19 cellular contexts compared by ENCODE assay signal in the genomic region with DNA sequence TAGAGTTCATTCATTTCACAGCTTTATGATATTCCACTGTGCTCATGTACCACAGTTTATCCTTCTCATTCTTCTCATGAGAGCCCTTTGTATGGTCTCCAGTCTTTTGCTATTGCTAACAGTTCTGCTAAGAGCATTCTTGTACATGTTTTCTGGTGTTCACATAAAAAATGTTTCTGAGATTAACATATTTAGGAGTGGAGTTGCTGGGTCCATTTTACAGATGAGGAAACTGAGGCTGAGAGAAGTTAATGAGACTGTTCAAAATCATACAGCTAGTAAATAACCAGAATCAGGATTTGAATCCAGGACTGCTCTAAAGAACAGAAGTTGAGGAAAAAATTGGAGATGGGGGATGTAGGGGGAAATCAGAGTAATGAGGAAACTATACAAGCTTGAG. TPM values are rescaled to one million over a fixed set of nuclear protein-coding genes. Genes with fewer than 3 reads are reported as not detected.
DNase-seq lines count a peak whose midpoint lies in the region; ATAC-seq, FAIRE-seq and TF ChIP-seq lines count a peak whose summit lies in the region.
"Had no signal": no experiment of that assay in that cellular context is flagged by ENCODE, and none has a peak within 500 bp of the region (broad histone marks: within the 10 kb centered on the region; RNA-seq: fewer than 3 reads in every experiment).

No MANE protein-coding gene starts in this region.

- no peak overlapping the region for H3K4me3 Mint-ChIP-seq in activated naive CD4-positive, alpha-beta T cell treated with anti-CD3 and anti-CD28 coated beads, Interleukin-2, amount 50 U/mL, for 24 hours
- no peak overlapping the region for H3K4me3 Mint-ChIP-seq in activated naive CD4-positive, alpha-beta T cell treated with anti-CD3 and anti-CD28 coated beads for 36 hours
- H3K4me3 Mint-ChIP-seq in stimulated activated memory B cell treated with anti-CD40 and anti-IgM and Interleukin-4, amounts not matched to agents 10 μg/mL and 1 μg/mL and 100 μg/mL, for 72 hours: no peak overlapping the region
- H3K4me3 Mint-ChIP-seq in endothelial cell (ENCODE audit: unreplicated experiment): no peak overlapping the region
- no peak overlapping the region for H3K4me3 Mint-ChIP-seq in CD4-positive, alpha-beta T cell
- H3K4me3 Mint-ChIP-seq: CD8-positive, alpha-beta T cell; GM23338 had no signal

- no peak overlapping the region for H3K27ac ChIP-seq in GM12878 (ENCODE audit: control insufficient read depth, insufficient read depth)
- H3K27ac ChIP-seq in CD4-positive, alpha-beta T cell (ENCODE audit: low read depth, low read length): no peak overlapping the region

- H3K36me3 Mint-ChIP-seq in activated naive CD4-positive, alpha-beta T cell treated with anti-CD3 and anti-CD28 coated beads, Interleukin-2, amount 50 U/mL, for 24 hours: no peaks in the 10 kb centered on the region
- no peaks in the 10 kb centered on the region for H3K36me3 Mint-ChIP-seq in activated naive CD4-positive, alpha-beta T cell treated with anti-CD3 and anti-CD28 coated beads for 36 hours (ENCODE audit: low read depth)
- H3K36me3 Mint-ChIP-seq in stimulated activated memory B cell treated with anti-CD40 and anti-IgM and Interleukin-4, amounts not matched to agents 10 μg/mL and 1 μg/mL and 100 μg/mL, for 72 hours: no peaks in the 10 kb centered on the region
- no peaks in the 10 kb centered on the region for H3K36me3 Mint-ChIP-seq in endothelial cell (ENCODE audit: low read depth, unreplicated experiment)
- H3K36me3 Mint-ChIP-seq in CD4-positive, alpha-beta T cell (ENCODE audit: low read depth): no peaks in the 10 kb centered on the region
- H3K36me3 Mint-ChIP-seq: CD8-positive, alpha-beta T cell had no signal

- SMC1A ChIA-PET in GM12878 (lab: Charles Lee; ENCODE audit: uncharacterized antibody, unreplicated experiment): interaction anchor here (0.6 to 14.8 kb wide), 10 partner anchors 9 to 150 kb away, joined by 3 to 238 read pairs (median 9); partner anchors contain the start of gene RGS16

- RAD21 ChIA-PET in GM12878 (lab: Charles Lee; ENCODE audit: unreplicated experiment): interaction anchor here (1.3 to 2.1 kb wide), 7 partner anchors 9 to 150 kb away, joined by 3 to 14 read pairs (median 4); no protein-coding TSS in a partner anchor

- H3K4me3 ChIP-seq in GM12878: no peak overlapping the region
- H3K4me3 ChIP-seq: GM23338 had no signal

- no peaks in the 10 kb centered on the region for H3K27me3 Mint-ChIP-seq in activated naive CD4-positive, alpha-beta T cell treated with anti-CD3 and anti-CD28 coated beads, Interleukin-2, amount 50 U/mL, for 24 hours
- H3K27me3 Mint-ChIP-seq in activated naive CD4-positive, alpha-beta T cell treated with anti-CD3 and anti-CD28 coated beads for 36 hours (ENCODE audit: low read depth): no peaks in the 10 kb centered on the region
- no peaks in the 10 kb centered on the region for H3K27me3 Mint-ChIP-seq in stimulated activated memory B cell treated with anti-CD40 and anti-IgM and Interleukin-4, amounts not matched to agents 10 μg/mL and 1 μg/mL and 100 μg/mL, for 72 hours
- peaks cover 2% of the 10 kb centered on the region for H3K27me3 Mint-ChIP-seq in endothelial cell (ENCODE audit: unreplicated experiment)
- H3K27me3 Mint-ChIP-seq in CD4-positive, alpha-beta T cell: no peaks in the 10 kb centered on the region

- no peaks in the 10 kb centered on the region for H3K79me2 ChIP-seq in GM12878 (ENCODE audit: control insufficient read depth, insufficient read depth, low read length)

- H3K4me2 ChIP-seq in GM12878 (ENCODE audit: control insufficient read depth, insufficient read depth): no peak overlapping the region
- H3K4me2 ChIP-seq: GM23338 had no signal

- intact Hi-C loops in activated naive CD4-positive, alpha-beta T cell treated with anti-CD3 and anti-CD28 coated beads for 36 hours (cut with micrococcal nuclease): no loop called here
- intact Hi-C loops in GM12878 (cut with micrococcal nuclease; ENCODE audit: unreplicated experiment): loop anchor here (5.0 kb wide), 1 partner anchor 44 kb away; no protein-coding TSS in a partner anchor
- intact Hi-C loops in CD4-positive, alpha-beta T cell (cut with DNase I, micrococcal nuclease): loop anchor here in 1 of 2 experiments (2.0 kb wide), 1 partner anchor 16 kb away; no protein-coding TSS in a partner anchor

- no peak for TF ChIP-seq CTCF in GM12878 (IDR thresholded peaks at IDR 0.05 in 2 of 3, conservative IDR thresholded peaks at IDR 0.05 in 1 of 3; ENCODE audit: control insufficient read depth in 2 of 3, extremely low read depth in 1 of 3, insufficient read depth in 1 of 3, low read depth in 3 of 3, low read length in 3 of 3)
- TF ChIP-seq CTCF in endothelial cell (IDR thresholded peaks at IDR 0.05; ENCODE audit: unreplicated experiment): no peak
- TF ChIP-seq CTCF in CD4-positive, alpha-beta T cell (IDR thresholded peaks at IDR 0.05): no peak

- no peaks in the 10 kb centered on the region for H3K9me3 ChIP-seq in GM12878 (replicated peaks; ENCODE audit: control insufficient read depth, insufficient read depth, low read length)
- no peaks in the 10 kb centered on the region for H3K9me3 ChIP-seq in CD4-positive, alpha-beta T cell (ENCODE audit: control insufficient read depth, low read length)
- H3K9me3 ChIP-seq: BE2C had no signal

- H3K27me3 ChIP-seq in GM12878 (replicated peaks in 1 of 2; ENCODE audit: control insufficient read depth in 2 of 2, insufficient read depth in 2 of 2, low read length in 1 of 2): no peaks in the 10 kb centered on the region
- no peaks in the 10 kb centered on the region for H3K27me3 ChIP-seq in CD4-positive, alpha-beta T cell (ENCODE audit: control insufficient read depth, insufficient read depth, low read length)
- H3K27me3 ChIP-seq: BE2C had no signal

- no peak for ATAC-seq in GM12878
- ATAC-seq in stimulated activated memory B cell treated with anti-CD40 and anti-IgM and Interleukin-4, amounts not matched to agents 10 μg/mL and 1 μg/mL and 100 μg/mL, for 72 hours: no peak
- ATAC-seq in CD4-positive, alpha-beta T cell (ENCODE audit: poor library complexity): no peak
- ATAC-seq: CD8-positive, alpha-beta T cell; HepG2; Panc1 had no signal

- in situ Hi-C loops in GM12878 (cut with MboI): no loop called here

- H3K9me3 Mint-ChIP-seq in activated naive CD4-positive, alpha-beta T cell treated with anti-CD3 and anti-CD28 coated beads, Interleukin-2, amount 50 U/mL, for 24 hours: no peaks in the 10 kb centered on the region
- H3K9me3 Mint-ChIP-seq in activated naive CD4-positive, alpha-beta T cell treated with anti-CD3 and anti-CD28 coated beads for 36 hours: no peaks in the 10 kb centered on the region
- H3K9me3 Mint-ChIP-seq in stimulated activated memory B cell treated with anti-CD40 and anti-IgM and Interleukin-4, amounts not matched to agents 10 μg/mL and 1 μg/mL and 100 μg/mL, for 72 hours: no peaks in the 10 kb centered on the region
- no peaks in the 10 kb centered on the region for H3K9me3 Mint-ChIP-seq in endothelial cell (ENCODE audit: unreplicated experiment)
- H3K9me3 Mint-ChIP-seq in CD4-positive, alpha-beta T cell: no peaks in the 10 kb centered on the region
- H3K9me3 Mint-ChIP-seq: CD8-positive, alpha-beta T cell; GM23338 had no signal

- no peak for TF ChIP-seq RAD21 in GM12878 (IDR thresholded peaks at IDR 0.05; ENCODE audit: insufficient read depth, low read depth, low read length)

- H3K27ac Mint-ChIP-seq in activated naive CD4-positive, alpha-beta T cell treated with anti-CD3 and anti-CD28 coated beads, Interleukin-2, amount 50 U/mL, for 24 hours: peak overlapping the region; percentile 30
- H3K27ac Mint-ChIP-seq in activated naive CD4-positive, alpha-beta T cell treated with anti-CD3 and anti-CD28 coated beads for 36 hours: no peak overlapping the region
- H3K27ac Mint-ChIP-seq in stimulated activated memory B cell treated with anti-CD40 and anti-IgM and Interleukin-4, amounts not matched to agents 10 μg/mL and 1 μg/mL and 100 μg/mL, for 72 hours: peak overlapping the region; percentile 69
- no peak overlapping the region for H3K27ac Mint-ChIP-seq in endothelial cell (ENCODE audit: unreplicated experiment)
- no peak overlapping the region for H3K27ac Mint-ChIP-seq in CD4-positive, alpha-beta T cell
- H3K27ac Mint-ChIP-seq: CD8-positive, alpha-beta T cell; GM23338 had no signal

- H3K9ac ChIP-seq in GM12878 (ENCODE audit: control insufficient read depth, insufficient read depth, low read length): no peak overlapping the region

- BruUV-seq in GM12878 (replicated peaks; lab: Mats Ljungman, UMichigan): no TSS peak

- H3K36me3 ChIP-seq in GM12878 (ENCODE audit: control insufficient read depth in 2 of 2, insufficient read depth in 2 of 2, low read length in 1 of 2): no peaks in the 10 kb centered on the region
- H3K36me3 ChIP-seq: BE2C had no signal

- POLR2A ChIA-PET in GM12878 (lab: Charles Lee): interaction anchor here (1.1 to 2.2 kb wide), 6 partner anchors 9 to 44 kb away, joined by 3 to 13 read pairs (median 6); no protein-coding TSS in a partner anchor
- POLR2A ChIA-PET in CD4-positive, alpha-beta T cell (lab: Charles Lee): interaction anchor here (0.8 to 1.5 kb wide), 2 partner anchors 15 to 17 kb away, joined by 3 to 7 read pairs; no protein-coding TSS in a partner anchor

- peak; percentile 64 for FAIRE-seq in GM12878 (lab: Jason Lieb, UNC)
- FAIRE-seq: HepG2 had no signal

- no peak for TF ChIP-seq EP300 in GM12878 (IDR thresholded peaks at IDR 0.05; ENCODE audit: borderline replicate concordance in 1 of 2, control insufficient read depth in 1 of 2, low read depth in 2 of 2, low read length in 2 of 2)

- peaks cover 33% of the 10 kb centered on the region for H3K4me1 ChIP-seq in GM12878 (ENCODE audit: control insufficient read depth, insufficient read depth, low read length)

- TF ChIP-seq POLR2A in GM12878 (IDR thresholded peaks at IDR 0.05; ENCODE audit: low read depth, low read length): no peak

- H2AFZ ChIP-seq in GM12878 (ENCODE audit: control insufficient read depth, low read depth, low read length): no peak overlapping the region

- H3K4me1 Mint-ChIP-seq in activated naive CD4-positive, alpha-beta T cell treated with anti-CD3 and anti-CD28 coated beads, Interleukin-2, amount 50 U/mL, for 24 hours: peaks cover 41% of the 10 kb centered on the region
- peaks cover 31% of the 10 kb centered on the region for H3K4me1 Mint-ChIP-seq in activated naive CD4-positive, alpha-beta T cell treated with anti-CD3 and anti-CD28 coated beads for 36 hours (ENCODE audit: low read depth)
- H3K4me1 Mint-ChIP-seq in stimulated activated memory B cell treated with anti-CD40 and anti-IgM and Interleukin-4, amounts not matched to agents 10 μg/mL and 1 μg/mL and 100 μg/mL, for 72 hours: peaks cover 48% of the 10 kb centered on the region
- H3K4me1 Mint-ChIP-seq in endothelial cell (ENCODE audit: unreplicated experiment): peaks cover 53% of the 10 kb centered on the region
- H3K4me1 Mint-ChIP-seq in CD4-positive, alpha-beta T cell (ENCODE audit: low read depth): peaks cover 36% of the 10 kb centered on the region

- H4K20me1 ChIP-seq in GM12878 (ENCODE audit: control insufficient read depth, insufficient read depth): no peaks in the 10 kb centered on the region

- DNase-seq in activated naive CD4-positive, alpha-beta T cell treated with anti-CD3 and anti-CD28 coated beads for 36 hours: no peak
- DNase-seq in NAMALWA (ENCODE audit: low spot score) (peak; percentile 59), GM12878 (ENCODE audit: low read depth, low spot score) (no peak), endothelial cell (ENCODE audit: low spot score) (no peak)
- no peak for DNase-seq in stimulated activated CD4-positive, alpha-beta T cell treated with anti-CD3 and anti-CD28 coated beads, Interleukin-2, amount 100 ng/mL, for 48 hours
- no peak for DNase-seq in CD4-positive, alpha-beta T cell
- DNase-seq: 8988T; CD8-positive, alpha-beta T cell; KG1; NCI-H187; NCI-H2227 treated with DMSO at 0.1 percent for 48 hours had no signal

- CTCF ChIA-PET in activated naive CD4-positive, alpha-beta T cell treated with anti-CD3 and anti-CD28 coated beads for 36 hours (lab: Charles Lee): no interaction called here
- CTCF ChIA-PET in GM12878 (lab: Yijun Ruan, JAX): interaction anchor here (0.9 to 2.2 kb wide), 11 partner anchors 8 to 150 kb away, joined by 3 to 13 read pairs (median 5); no protein-coding TSS in a partner anchor
- CTCF ChIA-PET in CD4-positive, alpha-beta T cell (lab: Charles Lee): interaction anchor here (1.7 kb wide), 1 partner anchor 149 kb away, joined by 6 read pairs; no protein-coding TSS in a partner anchor

RNA-seq across cellular contexts. Expression of gene RGS16, which starts 28.8 kb away (rescaled TPM):
- 10 to 100 TPM; 35.3 to 37.3 TPM for total RNA-seq in activated naive CD4-positive, alpha-beta T cell treated with anti-CD3 and anti-CD28 coated beads for 36 hours
- total RNA-seq in GM12878 (2013; cell fraction: nucleolus; rRNA removed): 15.1 and 16.7 TPM in 2 replicates
- 44.0 and 45.1 TPM in 2 replicates for total RNA-seq in GM12878 (2014; rRNA removed)
- total RNA-seq in GM12878 (2014; rRNA removed; fragmentation: Illumina TruSeq; extraction: Trizol): 37.0 and 37.6 TPM in 2 replicates
- total RNA-seq in GM12878 (2021): 54.9 and 57.1 TPM in 2 replicates
- polyA plus RNA-seq in GM12878 (2011; ENCODE audit: low read depth): 17.7 TPM
- polyA plus RNA-seq in GM12878 (2011; rRNA removed): 31.5 and 43.9 TPM in 2 replicates
- polyA plus RNA-seq in GM12878 (2011; cell fraction: cytosol; rRNA removed): 37.2 and 37.8 TPM in 2 replicates
- 55.0 and 57.1 TPM in 2 replicates for polyA plus RNA-seq in GM12878 (2011; cell fraction: nucleus; rRNA removed)
- 21.8 and 28.2 TPM in 2 replicates for polyA plus RNA-seq in GM12878 (2012)
- polyA plus RNA-seq in GM12878 (2014; fragmentation: Illumina TruSeq; extraction: Trizol): 37.4 and 44.1 TPM in 2 replicates
- polyA plus RNA-seq in GM12878 (2014; fragmentation: Nextera tagmentation; extraction: Ambion mirVana): 10 to 100 TPM; 16.4 to 18.5 TPM
- polyA plus RNA-seq in GM12878 (2014; rRNA removed): 48.5 and 55.6 TPM in 2 replicates
- 10 to 100 TPM; 50.3 to 58.2 TPM for polyA plus RNA-seq in GM12878 (2016; fragmentation: Nextera tagmentation; extraction: Ambion mirVana)
- polyA minus RNA-seq in GM12878 (2011; rRNA and poly(A)+ RNA removed): 18.3 and 24.9 TPM in 2 replicates
- polyA minus RNA-seq in GM12878 (2011; cell fraction: cytosol; rRNA and poly(A)+ RNA removed): 15.9 and 17.0 TPM in 2 replicates
- 18.9 and 23.7 TPM in 2 replicates for polyA minus RNA-seq in GM12878 (2011; cell fraction: nucleus; rRNA and poly(A)+ RNA removed)
- total RNA-seq in endothelial cell (ENCODE audit: unreplicated experiment): 11.8 TPM
- 10 to 100 TPM; 16.3 to 16.4 TPM for total RNA-seq in CD4-positive, alpha-beta T cell
- total RNA-seq: HepG2 had no signal
- polyA plus RNA-seq: HepG2 had no signal

RNA-seq across cellular contexts. Expression of gene RNASEL, which starts 44.0 kb away (rescaled TPM):
- total RNA-seq in activated naive CD4-positive, alpha-beta T cell treated with anti-CD3 and anti-CD28 coated beads for 36 hours: 1 to 10 TPM; 2.5 TPM
- total RNA-seq in GM12878 (2013; cell fraction: nucleolus; rRNA removed): 30.0 and 32.5 TPM in 2 replicates
- total RNA-seq in GM12878 (2014; rRNA removed) (4.3 and 5.4 TPM in 2 replicates), GM12878 (2014; rRNA removed; fragmentation: Illumina TruSeq; extraction: Trizol) (6.4 and 7.0 TPM in 2 replicates), GM12878 (2021) (4.4 TPM in 2 replicates), endothelial cell (ENCODE audit: unreplicated experiment) (2.3 TPM)
- 2.4 TPM for polyA plus RNA-seq in GM12878 (2011; ENCODE audit: low read depth)
- polyA plus RNA-seq in GM12878 (2011; rRNA removed) (10.8 and 14.4 TPM in 2 replicates), GM12878 (2014; fragmentation: Illumina TruSeq; extraction: Trizol) (6.0 and 8.3 TPM in 2 replicates), GM12878 (2014; fragmentation: Nextera tagmentation; extraction: Ambion mirVana) (1 to 10 TPM; 3.0 to 3.7 TPM), GM12878 (2014; rRNA removed) (4.0 and 4.7 TPM in 2 replicates), GM12878 (2016; fragmentation: Nextera tagmentation; extraction: Ambion mirVana) (1 to 10 TPM; 5.3 to 6.0 TPM)
- polyA plus RNA-seq in GM12878 (2011; cell fraction: cytosol; rRNA removed): 5.1 and 5.6 TPM in 2 replicates
- polyA plus RNA-seq in GM12878 (2011; cell fraction: nucleus; rRNA removed): 14.1 and 17.4 TPM in 2 replicates
- polyA plus RNA-seq in GM12878 (2012): 2.9 and 5.4 TPM in 2 replicates
- 10.1 and 11.4 TPM in 2 replicates for polyA minus RNA-seq in GM12878 (2011; rRNA and poly(A)+ RNA removed)
- 2.5 and 3.2 TPM in 2 replicates for polyA minus RNA-seq in GM12878 (2011; cell fraction: cytosol; rRNA and poly(A)+ RNA removed)
- 8.0 and 8.3 TPM in 2 replicates for polyA minus RNA-seq in GM12878 (2011; cell fraction: nucleus; rRNA and poly(A)+ RNA removed)
- total RNA-seq in CD4-positive, alpha-beta T cell: 1 to 10 TPM; 3.5 to 3.7 TPM

RNA-seq across cellular contexts. Expression of gene RGS8, which starts 51.4 kb away (rescaled TPM):
- total RNA-seq in activated naive CD4-positive, alpha-beta T cell treated with anti-CD3 and anti-CD28 coated beads for 36 hours: not detected
- 0.21 and 0.51 TPM in 2 replicates for total RNA-seq in GM12878 (2013; cell fraction: nucleolus; rRNA removed)
- 0.16 and 0.62 TPM in 2 replicates for total RNA-seq in GM12878 (2014; rRNA removed)
- 0.36 and 0.41 TPM in 2 replicates for total RNA-seq in GM12878 (2014; rRNA removed; fragmentation: Illumina TruSeq; extraction: Trizol)
- 0.31 and 0.35 TPM in 2 replicates for total RNA-seq in GM12878 (2021)
- not detected for polyA plus RNA-seq in GM12878 (2011; ENCODE audit: low read depth)
- polyA plus RNA-seq in GM12878 (2011; rRNA removed): 0.40 and 0.43 TPM in 2 replicates
- 0.25 and 0.54 TPM in 2 replicates for polyA plus RNA-seq in GM12878 (2011; cell fraction: cytosol; rRNA removed)
- 0.21 and 0.42 TPM in 2 replicates for polyA plus RNA-seq in GM12878 (2011; cell fraction: nucleus; rRNA removed)
- 0.03 and 0.10 TPM in 2 replicates for polyA plus RNA-seq in GM12878 (2012)
- 0.14 and 0.56 TPM in 2 replicates for polyA plus RNA-seq in GM12878 (2014; fragmentation: Illumina TruSeq; extraction: Trizol)
- under 1 TPM; 0.07 to 0.18 TPM for polyA plus RNA-seq in GM12878 (2014; fragmentation: Nextera tagmentation; extraction: Ambion mirVana)
- polyA plus RNA-seq in GM12878 (2014; rRNA removed): 0.22 and 0.52 TPM in 2 replicates
- polyA plus RNA-seq in GM12878 (2016; fragmentation: Nextera tagmentation; extraction: Ambion mirVana): under 1 TPM; 0.03 to 0.43 TPM
- polyA minus RNA-seq in GM12878 (2011; rRNA and poly(A)+ RNA removed): 0.26 and 1.5 TPM in 2 replicates
- 0.52 TPM in 1 of 2 replicates, not detected in the other for polyA minus RNA-seq in GM12878 (2011; cell fraction: cytosol; rRNA and poly(A)+ RNA removed)
- 0.38 and 0.48 TPM in 2 replicates for polyA minus RNA-seq in GM12878 (2011; cell fraction: nucleus; rRNA and poly(A)+ RNA removed)
- not detected for total RNA-seq in endothelial cell (ENCODE audit: unreplicated experiment)
- not detected for total RNA-seq in CD4-positive, alpha-beta T cell
- total RNA-seq: CD8-positive, alpha-beta T cell; HepG2; SK-MEL-5 had no signal
- polyA plus RNA-seq: AG04450, HepG2 had no signal

Comparison
In these comparisons a context has a peak if more than half of its experiments do, and no peak if none do; other contexts are left out.
1. H3K27ac Mint-ChIP-seq: peak in activated naive CD4-positive, alpha-beta T cell treated with anti-CD3 and anti-CD28 coated beads, Interleukin-2, amount 50 U/mL, for 24 hours (single experiment) and stimulated activated memory B cell treated with anti-CD40 and anti-IgM and Interleukin-4, amounts not matched to agents 10 μg/mL and 1 μg/mL and 100 μg/mL, for 72 hours (single experiment); none in activated naive CD4-positive, alpha-beta T cell treated with anti-CD3 and anti-CD28 coated beads for 36 hours (single experiment), endothelial cell (single experiment) and CD4-positive, alpha-beta T cell (single experiment).